ENCODE assay signal across 2 cellular contexts in genomic region chr12:130870442-130871285, GRCh38.
TF ChIP-seq lines count a peak whose summit lies in the region.

No MANE protein-coding gene starts in this region.

TF ChIP-seq in HCT116, 20 proteins besides CTCF, POLR2A, EP300 and RAD21:
- peak; percentile 42 for TF ChIP-seq MAX (IDR thresholded peaks at IDR 0.05)
- 0 out of 2 replicates have a peak, but pooled peaks have one; percentile 47 for TF ChIP-seq CBX3 (IDR thresholded peaks at IDR 0.05; ENCODE audit: low read depth)
- 0 out of 2 replicates have a peak, but pooled peaks have one; percentile 4 for TF ChIP-seq SIN3A (IDR thresholded peaks at IDR 0.05; ENCODE audit: low read depth)
- TF ChIP-seq EZH2phosphoT487 (IDR thresholded peaks at IDR 0.05; ENCODE audit: borderline replicate concordance): no peak
- TF ChIP-seq ZFX (IDR thresholded peaks at IDR 0.05): no peak
- peak; percentile 31 for TF ChIP-seq YY1 (IDR thresholded peaks at IDR 0.05; ENCODE audit: extremely low read depth, insufficient replicate concordance, low read depth, low read length)
- peak; percentile 65; the same call in 1 of the 2 replicates for TF ChIP-seq CEBPB (IDR thresholded peaks at IDR 0.05; ENCODE audit: low read depth)
- TF ChIP-seq POLR2AphosphoS5 (IDR thresholded peaks at IDR 0.05; ENCODE audit: low read depth, low read length): peak; percentile 37; the same call in 1 of the 2 replicates

TF ChIP-seq in HepG2, 621 proteins besides CTCF, POLR2A, EP300 and RAD21 (continues in another document):
- no peak for TF ChIP-seq SP4 (CRISPR knock-in tag; IDR thresholded peaks at IDR 0.05)
- TF ChIP-seq SNAPC5 (CRISPR knock-in tag; IDR thresholded peaks at IDR 0.05; ENCODE audit: borderline replicate concordance): no peak
- no peak for TF ChIP-seq ZNF713 (CRISPR knock-in tag; IDR thresholded peaks at IDR 0.05)
- TF ChIP-seq STAT5B (CRISPR knock-in tag; IDR thresholded peaks at IDR 0.05): no peak
- TF ChIP-seq MLX (CRISPR knock-in tag; IDR thresholded peaks at IDR 0.05): 0 out of 2 replicates have a peak, but pooled peaks have one; percentile 45
- no peak for TF ChIP-seq FLYWCH1 (CRISPR knock-in tag; IDR thresholded peaks at IDR 0.05)
- no peak for TF ChIP-seq ZNF550 (CRISPR knock-in tag; IDR thresholded peaks at IDR 0.05; ENCODE audit: borderline replicate concordance)
- no peak; the same call in 1 of the 2 replicates for TF ChIP-seq ZNF224 (CRISPR knock-in tag; IDR thresholded peaks at IDR 0.05)
- TF ChIP-seq KLF12 (CRISPR knock-in tag; IDR thresholded peaks at IDR 0.05; ENCODE audit: borderline replicate concordance): no peak
- TF ChIP-seq ZNF136 (CRISPR knock-in tag; IDR thresholded peaks at IDR 0.05; ENCODE audit: low read depth): no peak
- no peak for TF ChIP-seq ZBTB33 (CRISPR knock-in tag; IDR thresholded peaks at IDR 0.05)
- no peak for TF ChIP-seq SNAPC2 (CRISPR knock-in tag; IDR thresholded peaks at IDR 0.05)
- no peak for TF ChIP-seq ZBTB2 (CRISPR knock-in tag; IDR thresholded peaks at IDR 0.05; ENCODE audit: low read depth)
- peak; percentile 21 for TF ChIP-seq CBX1 (IDR thresholded peaks at IDR 0.05; ENCODE audit: low read depth)
- peak; percentile 25 for TF ChIP-seq HNRNPLL (IDR thresholded peaks at IDR 0.05; ENCODE audit: low read depth, low read length, poor library complexity, severe bottlenecking)
- no peak for TF ChIP-seq CENPX (CRISPR knock-in tag; IDR thresholded peaks at IDR 0.05)
- peak; percentile 34; the same call in 1 of the 2 replicates for TF ChIP-seq KAT8 (CRISPR knock-in tag; IDR thresholded peaks at IDR 0.05)
- peak; percentile 25; the same call in 1 of the 2 replicates for TF ChIP-seq NCOR1 (IDR thresholded peaks at IDR 0.05; ENCODE audit: borderline replicate concordance, low read length)
- no peak for TF ChIP-seq BRD4 (CRISPR knock-in tag; IDR thresholded peaks at IDR 0.05)
- TF ChIP-seq TFDP1 (CRISPR knock-in tag; IDR thresholded peaks at IDR 0.05; ENCODE audit: borderline replicate concordance): peak; percentile 22; the same call in 1 of the 2 replicates
- TF ChIP-seq ZNF766 (CRISPR knock-in tag; IDR thresholded peaks at IDR 0.05; ENCODE audit: borderline replicate concordance): no peak
- TF ChIP-seq ZBTB26 (CRISPR knock-in tag; IDR thresholded peaks at IDR 0.05; ENCODE audit: borderline replicate concordance): no peak
- no peak for TF ChIP-seq ZNF740 (CRISPR knock-in tag; IDR thresholded peaks at IDR 0.05)
- TF ChIP-seq ZNF234 (CRISPR knock-in tag; conservative IDR thresholded peaks at IDR 0.05): no peak
- TF ChIP-seq NCOA1 (CRISPR knock-in tag; IDR thresholded peaks at IDR 0.05): 0 out of 2 replicates have a peak, but pooled peaks have one; percentile 42
- peak; percentile 77 for TF ChIP-seq TARDBP (CRISPR knock-in tag; IDR thresholded peaks at IDR 0.05)
- no peak for TF ChIP-seq CHD2 (IDR thresholded peaks at IDR 0.05; ENCODE audit: low read depth, low read length)
- no peak for TF ChIP-seq GRHL1 (CRISPR knock-in tag; conservative IDR thresholded peaks at IDR 0.05)
- no peak for TF ChIP-seq NR2C2 (CRISPR knock-in tag; IDR thresholded peaks at IDR 0.05; ENCODE audit: borderline replicate concordance)
- no peak for TF ChIP-seq ZMAT3 (CRISPR knock-in tag; conservative IDR thresholded peaks at IDR 0.05)
- TF ChIP-seq SIN3A (IDR thresholded peaks at IDR 0.05; ENCODE audit: borderline replicate concordance, low read depth, low read length): peak; percentile 41; the same call in 1 of the 2 replicates
- no peak for TF ChIP-seq ZNF335 (CRISPR knock-in tag; IDR thresholded peaks at IDR 0.05)
- peak; percentile 31; the same call in 1 of the 2 replicates for TF ChIP-seq BCL6 (CRISPR knock-in tag; IDR thresholded peaks at IDR 0.05)
- peak; percentile 77 for TF ChIP-seq SAP130 (CRISPR knock-in tag; IDR thresholded peaks at IDR 0.05; ENCODE audit: low read depth)
- no peak for TF ChIP-seq MEIS2 (CRISPR knock-in tag; IDR thresholded peaks at IDR 0.05)
- no peak for TF ChIP-seq TFE3 (CRISPR knock-in tag; IDR thresholded peaks at IDR 0.05)
- no peak for TF ChIP-seq ZNF841 (CRISPR knock-in tag; IDR thresholded peaks at IDR 0.05; ENCODE audit: borderline replicate concordance)
- no peak for TF ChIP-seq ZNF816 (CRISPR knock-in tag; IDR thresholded peaks at IDR 0.05; ENCODE audit: borderline replicate concordance)
- no peak for TF ChIP-seq SETDB1 (CRISPR knock-in tag; IDR thresholded peaks at IDR 0.05; ENCODE audit: borderline replicate concordance)
- TF ChIP-seq ATF7 (IDR thresholded peaks at IDR 0.05): peak; percentile 24; the same call in 1 of the 2 replicates
- no peak for TF ChIP-seq ATF7 (CRISPR knock-in tag; IDR thresholded peaks at IDR 0.05)
- peak; percentile 83 for TF ChIP-seq PRDM10 (CRISPR knock-in tag; IDR thresholded peaks at IDR 0.05; ENCODE audit: low read depth)
- TF ChIP-seq ZNF720 (CRISPR knock-in tag; IDR thresholded peaks at IDR 0.05): no peak
- TF ChIP-seq CREM (IDR thresholded peaks at IDR 0.05): peak; percentile 34; the same call in 1 of the 2 replicates
- no peak for TF ChIP-seq CREM (CRISPR knock-in tag; IDR thresholded peaks at IDR 0.05)
- 0 out of 2 replicates have a peak, but pooled peaks have one; percentile 65 for TF ChIP-seq ZNF460 (CRISPR knock-in tag; IDR thresholded peaks at IDR 0.05; ENCODE audit: borderline replicate concordance)
- peak; percentile 52 for TF ChIP-seq ZFP91 (CRISPR knock-in tag; IDR thresholded peaks at IDR 0.05; ENCODE audit: borderline replicate concordance)
- no peak for TF ChIP-seq ZNF274 (CRISPR knock-in tag; IDR thresholded peaks at IDR 0.05)
